Comparison of ENCODE assay signal across 2 cellular contexts in the genomic region with DNA sequence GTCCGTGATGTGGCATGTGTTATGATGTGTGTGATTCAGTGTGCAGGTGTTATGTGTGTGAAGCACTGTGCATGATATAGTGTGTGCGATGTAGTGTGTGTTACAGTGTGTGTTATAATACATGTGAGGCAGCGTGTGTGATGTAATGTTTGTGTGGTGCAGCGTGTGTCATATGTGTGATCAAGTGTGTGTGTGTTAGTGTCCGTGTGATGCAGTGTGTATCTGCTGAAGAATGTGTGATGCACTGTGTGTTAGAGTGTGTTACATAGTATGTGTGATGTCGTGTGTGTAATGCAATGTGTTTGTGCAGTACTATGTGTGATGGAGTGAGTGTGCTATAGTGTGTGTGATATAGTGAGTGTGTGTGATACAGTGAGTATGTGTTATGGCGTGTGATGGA.
A peak's percentile ranks its signal among the peaks of the same experiment; 100 is the strongest.
TF ChIP-seq lines count a peak whose summit lies in the region.

No MANE protein-coding gene starts in this region.

TF ChIP-seq in HepG2, 621 proteins besides CTCF, POLR2A, EP300 and RAD21 (continues in another document):
- TF ChIP-seq ZNF740 (CRISPR knock-in tag; IDR thresholded peaks at IDR 0.05) (no peak), ZHX2 (IDR thresholded peaks at IDR 0.05; ENCODE audit: low read depth) (no peak), ZHX2 (CRISPR knock-in tag; IDR thresholded peaks at IDR 0.05; ENCODE audit: borderline replicate concordance) (no peak), FOXO4 (CRISPR knock-in tag; conservative IDR thresholded peaks at IDR 0.05) (no peak), RFX5 (IDR thresholded peaks at IDR 0.05; ENCODE audit: low read depth, low read length) (no peak), CREB1 (IDR thresholded peaks at IDR 0.05) (peak; percentile 75; the same call in 1 of the 2 replicates), CREB1 (CRISPR knock-in tag; IDR thresholded peaks at IDR 0.05) (no peak), MXI1 (IDR thresholded peaks at IDR 0.05; ENCODE audit: borderline replicate concordance, low read depth, low read length) (no peak), GATAD2A (CRISPR knock-in tag; IDR thresholded peaks at IDR 0.05) (no peak), HDAC2 (CRISPR knock-in tag; IDR thresholded peaks at IDR 0.05) (no peak)
- TF ChIP-seq, protein P1, sequence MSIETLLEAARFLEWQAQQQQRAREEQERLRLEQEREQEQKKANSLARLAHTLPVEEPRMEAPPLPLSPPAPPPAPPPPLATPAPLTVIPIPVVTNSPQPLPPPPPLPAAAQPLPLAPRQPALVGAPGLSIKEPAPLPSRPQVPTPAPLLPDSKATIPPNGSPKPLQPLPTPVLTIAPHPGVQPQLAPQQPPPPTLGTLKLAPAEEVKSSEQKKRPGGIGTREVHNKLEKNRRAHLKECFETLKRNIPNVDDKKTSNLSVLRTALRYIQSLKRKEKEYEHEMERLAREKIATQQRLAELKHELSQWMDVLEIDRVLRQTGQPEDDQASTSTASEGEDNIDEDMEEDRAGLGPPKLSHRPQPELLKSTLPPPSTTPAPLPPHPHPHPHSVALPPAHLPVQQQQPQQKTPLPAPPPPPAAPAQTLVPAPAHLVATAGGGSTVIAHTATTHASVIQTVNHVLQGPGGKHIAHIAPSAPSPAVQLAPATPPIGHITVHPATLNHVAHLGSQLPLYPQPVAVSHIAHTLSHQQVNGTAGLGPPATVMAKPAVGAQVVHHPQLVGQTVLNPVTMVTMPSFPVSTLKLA (IDR thresholded peaks at IDR 0.05) = peak; percentile 54

TF ChIP-seq in H1, 55 proteins besides CTCF, POLR2A, EP300 and RAD21:
- TF ChIP-seq GTF2F1 (IDR thresholded peaks at IDR 0.05; ENCODE audit: borderline replicate concordance, low read depth, low read length) = no peak
- TF ChIP-seq GABPA (IDR thresholded peaks at IDR 0.05; ENCODE audit: borderline replicate concordance, insufficient read depth, low read length) = no peak
- no peak for TF ChIP-seq PHF8 (conservative IDR thresholded peaks at IDR 0.05; ENCODE audit: low read depth, low read length)
